10 cellular contexts compared by ENCODE assay signal in genomic region chr21:15004721-15005370, GRCh38. TPM values are rescaled to one million over a fixed set of nuclear protein-coding genes. Genes with fewer than 3 reads are reported as not detected.
DNase-seq lines count a peak whose midpoint lies in the region; ATAC-seq and TF ChIP-seq lines count a peak whose summit lies in the region.
"Had no signal": no experiment of that assay in that cellular context is flagged by ENCODE, and none has a peak within 500 bp of the region (broad histone marks: within the 10 kb centered on the region; RNA-seq: fewer than 3 reads in every experiment).

No MANE protein-coding gene starts in this region.

- no peaks in the 10 kb centered on the region for H3K9me3 ChIP-seq in PC-9 (ENCODE audit: insufficient read depth, low read depth)
- no peaks in the 10 kb centered on the region for H3K9me3 ChIP-seq in sigmoid colon
- no peaks in the 10 kb centered on the region for H3K9me3 ChIP-seq in left lung
- H3K9me3 ChIP-seq: transverse colon had no signal

- no TSS peak for BruUV-seq in PC-9 (replicated peaks; lab: Mats Ljungman, UMichigan)

- no peak for ATAC-seq in activated CD4-positive, alpha-beta T cell treated with anti-CD3 and anti-CD28 coated beads for 36 hours
- ATAC-seq in left lung (no peak), GM19455 (IDR thresholded peaks at IDR 0.05; ENCODE audit: unreplicated experiment) (no peak), HG03095 (IDR thresholded peaks at IDR 0.05; ENCODE audit: unreplicated experiment) (no peak)

- H3K27ac ChIP-seq in PC-9 (0 out of 2 replicates have a peak overlapping the region, but pooled peaks have one; percentile 16), epithelial cell of prostate (peak overlapping the region; percentile 20), sigmoid colon (peak overlapping the region; percentile 6 to 59 (median 36)), left lung (no peak overlapping the region)
- H3K27ac ChIP-seq: KMS-11 had no signal

- peak overlapping the region; percentile 80 for H3K27ac Mint-ChIP-seq in activated CD4-positive, alpha-beta T cell treated with anti-CD3 and anti-CD28 coated beads for 36 hours

- H3K4me1 ChIP-seq in PC-9 (replicated peaks; ENCODE audit: insufficient read depth) = peaks cover 20% of the 10 kb centered on the region
- peaks cover 0 to 68% (median 44%) of the 10 kb centered on the region in 4 donors for H3K4me1 ChIP-seq in sigmoid colon
- peaks cover 0 to 21% of the 10 kb centered on the region in 2 donors for H3K4me1 ChIP-seq in left lung

- H3K4me3 ChIP-seq in PC-9 (no peak overlapping the region), sigmoid colon (peak overlapping the region in 2 of 4 donors; percentile 8 to 9), left lung (no peak overlapping the region)
- H3K4me3 ChIP-seq: transverse colon had no signal

- CTCF ChIA-PET in activated CD4-positive, alpha-beta T cell treated with anti-CD3 and anti-CD28 coated beads for 36 hours (lab: Charles Lee) = interaction anchor here (0.9 kb wide), 1 partner anchor 43 kb away, joined by 4 read pairs; no protein-coding TSS in a partner anchor
- CTCF ChIA-PET in PC-9 (lab: Charles Lee) = no interaction called here

- H3K4me2 ChIP-seq in PC-9 = no peak overlapping the region
- H3K4me2 ChIP-seq: KMS-11 had no signal

- POLR2A ChIA-PET in activated CD4-positive, alpha-beta T cell treated with anti-CD3 and anti-CD28 coated beads for 36 hours (lab: Charles Lee) = no interaction called here
- POLR2A ChIA-PET in PC-9 (lab: Charles Lee; ENCODE audit: unreplicated experiment) = no interaction called here

- peaks cover 12% of the 10 kb centered on the region for H3K36me3 Mint-ChIP-seq in activated CD4-positive, alpha-beta T cell treated with anti-CD3 and anti-CD28 coated beads for 36 hours (ENCODE audit: low read depth)

- H3K4me3 Mint-ChIP-seq in activated CD4-positive, alpha-beta T cell treated with anti-CD3 and anti-CD28 coated beads for 36 hours = peak overlapping the region; percentile 62

- intact Hi-C loops in activated CD4-positive, alpha-beta T cell treated with anti-CD3 and anti-CD28 coated beads for 36 hours (cut with DNase I, micrococcal nuclease) = no loop called here
- intact Hi-C loops in PC-9 (cut with micrococcal nuclease; ENCODE audit: unreplicated experiment) = no loop called here
- intact Hi-C loops in sigmoid colon (cut with DNase I) = loop anchor here (5.0 kb wide), 1 partner anchor 62 kb away; no protein-coding TSS in a partner anchor
- intact Hi-C loops in left lung (cut with DNase I) = no loop called here

- no peak for DNase-seq in activated CD4-positive, alpha-beta T cell treated with anti-CD3 and anti-CD28 coated beads for 36 hours
- DNase-seq in activated CD4-positive, alpha-beta T cell treated with anti-CD3 and anti-CD28 coated beads for 48 hours = no peak
- DNase-seq in PC-9 (no peak), epithelial cell of prostate (ENCODE audit: low read depth, low spot score) (no peak), sigmoid colon (no peak), left lung (no peak)
- DNase-seq: transverse colon had no signal

- H3K4me1 Mint-ChIP-seq in activated CD4-positive, alpha-beta T cell treated with anti-CD3 and anti-CD28 coated beads for 36 hours = peaks cover 59% of the 10 kb centered on the region

- H3K9me2 ChIP-seq in PC-9 (ENCODE audit: insufficient read depth) = 0 out of 2 replicates have a peak, but pooled peaks cover 3% of the 10 kb centered on the region

- no peaks in the 10 kb centered on the region for H3K27me3 ChIP-seq in PC-9 (ENCODE audit: insufficient read depth, low read depth)
- H3K27me3 ChIP-seq in sigmoid colon = no peaks in the 10 kb centered on the region
- H3K27me3 ChIP-seq in left lung = no peaks in the 10 kb centered on the region
- H3K27me3 ChIP-seq: transverse colon had no signal

- peaks cover 5% of the 10 kb centered on the region for H3K9me3 Mint-ChIP-seq in activated CD4-positive, alpha-beta T cell treated with anti-CD3 and anti-CD28 coated beads for 36 hours (ENCODE audit: low read depth)

- TF ChIP-seq POLR2A in sigmoid colon (IDR thresholded peaks at IDR 0.05) = no peak

- 0 out of 2 replicates have a peak, but pooled peaks cover 4% of the 10 kb centered on the region for H4K20me1 ChIP-seq in PC-9 (ENCODE audit: insufficient read depth)

- peaks cover 6% of the 10 kb centered on the region; the same call in 1 of the 2 replicates for H3F3A ChIP-seq in PC-9 (ENCODE audit: insufficient read depth, low read depth)

- no peak overlapping the region for H2AFZ ChIP-seq in PC-9

- no peaks in the 10 kb centered on the region for H3K27me3 Mint-ChIP-seq in activated CD4-positive, alpha-beta T cell treated with anti-CD3 and anti-CD28 coated beads for 36 hours

- TF ChIP-seq CTCF in PC-9 (conservative IDR thresholded peaks at IDR 0.05) = no peak
- TF ChIP-seq CTCF in sigmoid colon (IDR thresholded peaks at IDR 0.05) = no peak
- TF ChIP-seq CTCF in left lung (IDR thresholded peaks at IDR 0.05) = no peak

- WGBS in sigmoid colon, 2 donors = 58 to 67% methylated on average over 2 of the region's 2 CpGs

- H3K36me3 ChIP-seq in PC-9 (ENCODE audit: low read depth) = peaks cover 16% of the 10 kb centered on the region; the same call in 1 of the 2 replicates
- H3K36me3 ChIP-seq in sigmoid colon = no peaks in the 10 kb centered on the region
- no peaks in the 10 kb centered on the region for H3K36me3 ChIP-seq in left lung
- H3K36me3 ChIP-seq: transverse colon had no signal

- no peak for TF ChIP-seq EP300 in sigmoid colon (IDR thresholded peaks at IDR 0.05)

- peaks cover 100% of the 10 kb centered on the region for H3K79me2 ChIP-seq in PC-9 (ENCODE audit: low read depth)

RNA-seq across cellular contexts. Expression of gene NRIP1, which starts 60.0 kb away (rescaled TPM):
- total RNA-seq in activated CD4-positive, alpha-beta T cell treated with anti-CD3 and anti-CD28 coated beads for 36 hours = 1 to 10 TPM; 7.3 to 7.7 TPM
- total RNA-seq in PC-9 (2021) = 25.2 and 33.0 TPM in 2 replicates
- total RNA-seq in sigmoid colon = 10 to 100 TPM; 26.3 to 35.3 (median 28.8) TPM
- polyA plus RNA-seq in sigmoid colon = 10 to 100 TPM; 10.2 to 15.0 (median 11.6) TPM
- total RNA-seq in left lung = 10 to 100 TPM; 22.6 to 30.5 TPM

Comparison
In these comparisons a context has a peak if more than half of its experiments do, and no peak if none do; other contexts are left out.
1. H3K27ac ChIP-seq: peak in PC-9 (single experiment), epithelial cell of prostate (single experiment) and sigmoid colon (4 of 4); none in left lung (0 of 2).